In the genomic region with DNA sequence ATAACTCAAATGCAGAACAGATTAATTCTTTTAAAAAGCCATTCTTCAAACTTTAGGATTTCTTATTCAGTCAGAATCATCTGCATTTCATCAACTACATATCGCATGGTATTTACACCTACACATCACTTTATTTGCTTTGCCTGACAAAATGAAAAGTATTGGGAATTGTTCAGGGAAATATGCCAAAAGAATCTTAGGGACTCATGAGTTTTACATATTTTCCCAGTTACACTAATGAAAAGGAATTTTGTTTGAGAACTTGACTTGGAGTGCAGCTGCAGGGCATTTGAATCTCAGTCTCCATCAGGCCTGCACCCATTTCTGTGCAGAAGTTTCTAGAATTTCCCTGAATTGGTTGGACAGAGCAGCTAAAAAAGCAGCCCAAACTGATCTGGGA, we compare ENCODE assay signal across 1 cellular context.
TF ChIP-seq lines count a peak whose summit lies in the region.

No MANE protein-coding gene starts in this region.

TF ChIP-seq in SK-N-SH, 30 proteins besides CTCF, POLR2A, EP300 and RAD21:
- TF ChIP-seq, protein P1, sequence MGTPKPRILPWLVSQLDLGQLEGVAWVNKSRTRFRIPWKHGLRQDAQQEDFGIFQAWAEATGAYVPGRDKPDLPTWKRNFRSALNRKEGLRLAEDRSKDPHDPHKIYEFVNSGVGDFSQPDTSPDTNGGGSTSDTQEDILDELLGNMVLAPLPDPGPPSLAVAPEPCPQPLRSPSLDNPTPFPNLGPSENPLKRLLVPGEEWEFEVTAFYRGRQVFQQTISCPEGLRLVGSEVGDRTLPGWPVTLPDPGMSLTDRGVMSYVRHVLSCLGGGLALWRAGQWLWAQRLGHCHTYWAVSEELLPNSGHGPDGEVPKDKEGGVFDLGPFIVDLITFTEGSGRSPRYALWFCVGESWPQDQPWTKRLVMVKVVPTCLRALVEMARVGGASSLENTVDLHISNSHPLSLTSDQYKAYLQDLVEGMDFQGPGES (IDR thresholded peaks at IDR 0.05; ENCODE audit: low read depth, low read length): no peak
- peak; percentile 51 for TF ChIP-seq TCF12 (IDR thresholded peaks at IDR 0.05)
- TF ChIP-seq, protein P2, sequence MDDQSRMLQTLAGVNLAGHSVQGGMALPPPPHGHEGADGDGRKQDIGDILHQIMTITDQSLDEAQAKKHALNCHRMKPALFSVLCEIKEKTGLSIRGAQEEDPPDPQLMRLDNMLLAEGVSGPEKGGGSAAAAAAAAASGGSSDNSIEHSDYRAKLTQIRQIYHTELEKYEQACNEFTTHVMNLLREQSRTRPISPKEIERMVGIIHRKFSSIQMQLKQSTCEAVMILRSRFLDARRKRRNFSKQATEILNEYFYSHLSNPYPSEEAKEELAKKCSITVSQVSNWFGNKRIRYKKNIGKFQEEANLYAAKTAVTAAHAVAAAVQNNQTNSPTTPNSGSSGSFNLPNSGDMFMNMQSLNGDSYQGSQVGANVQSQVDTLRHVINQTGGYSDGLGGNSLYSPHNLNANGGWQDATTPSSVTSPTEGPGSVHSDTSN (IDR thresholded peaks at IDR 0.05): peak; percentile 12; the same call in 1 of the 2 replicates
